In the genomic region with DNA sequence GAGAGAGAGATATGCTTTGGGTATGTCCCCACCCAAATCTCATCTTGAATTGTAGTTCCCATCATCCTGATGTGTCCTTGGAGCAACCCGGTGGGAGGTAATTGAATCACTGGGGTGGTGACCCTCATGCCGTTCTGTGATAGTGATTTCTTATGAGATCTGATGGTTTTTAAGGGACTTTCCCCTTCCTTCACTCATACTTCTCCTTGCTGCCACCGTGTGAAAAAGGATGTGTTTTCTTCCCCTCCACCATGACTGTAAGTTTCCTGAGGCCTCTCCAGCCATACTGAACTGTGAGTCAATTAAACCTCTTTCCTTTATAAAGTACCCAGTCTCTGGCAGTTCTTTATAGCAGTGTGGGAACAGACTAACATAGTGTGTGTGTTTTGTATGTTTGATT, we compare ENCODE assay signal across 1 cellular context.
A peak's percentile ranks its signal among the peaks of the same experiment; 100 is the strongest.
TF ChIP-seq lines count a peak whose summit lies in the region.

No MANE protein-coding gene starts in this region.

TF ChIP-seq in GM12878, 131 proteins besides CTCF, POLR2A, EP300 and RAD21:
- TF ChIP-seq FOS (IDR thresholded peaks at IDR 0.05; ENCODE audit: borderline replicate concordance, extremely low read depth, insufficient read length) = no peak
- TF ChIP-seq IKZF2 (IDR thresholded peaks at IDR 0.05) = 0 out of 4 replicates have a peak, but pooled peaks of 1 of the 2 experiments have one; percentile 31
- no peak for TF ChIP-seq WRNIP1 (IDR thresholded peaks at IDR 0.05; ENCODE audit: borderline replicate concordance, low read depth, low read length)
- no peak for TF ChIP-seq SP1 (IDR thresholded peaks at IDR 0.05; ENCODE audit: low read depth, low read length)
- no peak for TF ChIP-seq SIX5 (IDR thresholded peaks at IDR 0.05; ENCODE audit: low read depth, low read length, severe bottlenecking)
- TF ChIP-seq RAD51 (IDR thresholded peaks at IDR 0.05) = no peak
TF ChIP-seq in GM12878: peak in this region for 1.
